Comparison of ENCODE assay signal across 9 cellular contexts in genomic region chr11:3947084-3947483, GRCh38.
DNase-seq lines count a peak whose midpoint lies in the region; ATAC-seq and TF ChIP-seq lines count a peak whose summit lies in the region.
"Had no signal": no experiment of that assay in that cellular context is flagged by ENCODE, and none has a peak within 500 bp of the region (broad histone marks: within the 10 kb centered on the region; RNA-seq: fewer than 3 reads in every experiment).

No MANE protein-coding gene starts in this region.

- H3K36me3 Mint-ChIP-seq in CD14-positive monocyte, result peaks cover 15 to 20% of the 10 kb centered on the region in 2 donors
- H3K36me3 Mint-ChIP-seq in stimulated activated effector memory CD8-positive, alpha-beta T cell treated with anti-CD3 and anti-CD28 coated beads, Interleukin-12 subunit alpha, Interleukin-12 subunit beta, amount 100 ng/mL, for 72 hours, result peaks cover 7% of the 10 kb centered on the region

- DNase-seq in CD14-positive monocyte (ENCODE audit: low spot score) (no peak), left cardiac atrium (no peak), NCI-H1930 (lab: John Stamatoyannopoulos, UW) (no peak), NCI-H1694 (lab: John Stamatoyannopoulos, UW) (no peak)
- DNase-seq in activated CD8-positive, alpha-beta memory T cell treated with anti-CD3 and anti-CD28 coated beads for 4 hours (ENCODE audit: low read depth in 2 of 2), result peak; percentile 10 to 34
- DNase-seq in stimulated activated effector memory CD8-positive, alpha-beta T cell treated with anti-CD3 and anti-CD28 coated beads, Interleukin-12 subunit alpha, Interleukin-12 subunit beta, amount 100 ng/mL, for 72 hours (ENCODE audit: low spot score in 2 of 2), result peak; percentile 31 to 75

- ATAC-seq in GM19351 (IDR thresholded peaks at IDR 0.05; ENCODE audit: unreplicated experiment) (peak; percentile 70), HG03460 (IDR thresholded peaks at IDR 0.05; ENCODE audit: unreplicated experiment) (peak; percentile 69), left cardiac atrium (peak; percentile 89 to 92)
- ATAC-seq in stimulated activated effector memory CD8-positive, alpha-beta T cell treated with anti-CD3 and anti-CD28 coated beads, Interleukin-12 subunit alpha, Interleukin-12 subunit beta, amount 100 ng/mL, for 72 hours, result peak; percentile 91
- ATAC-seq: HCT116 had no signal

- intact Hi-C loops in CD14-positive monocyte (cut with micrococcal nuclease), result no loop called here
- intact Hi-C loops in left cardiac atrium (cut with DNase I), result loop anchor here in 1 of 2 donors (5.0 to 10.0 kb wide), 2 partner anchors 80 to 98 kb away; no protein-coding TSS in a partner anchor

- no peaks in the 10 kb centered on the region for H3K27me3 Mint-ChIP-seq in CD14-positive monocyte (ENCODE audit: low read depth in 3 of 3)

- TF ChIP-seq CTCF in CD14-positive monocyte (IDR thresholded peaks at IDR 0.05), result no peak

- H3K4me1 Mint-ChIP-seq in CD14-positive monocyte, result peaks cover 76% of the 10 kb centered on the region
- peaks cover 92% of the 10 kb centered on the region for H3K4me1 Mint-ChIP-seq in stimulated activated effector memory CD8-positive, alpha-beta T cell treated with anti-CD3 and anti-CD28 coated beads, Interleukin-12 subunit alpha, Interleukin-12 subunit beta, amount 100 ng/mL, for 72 hours

- H3K9me3 Mint-ChIP-seq in CD14-positive monocyte, result peaks cover 0 to 3% (median 0%) of the 10 kb centered on the region in 7 donors
- no peaks in the 10 kb centered on the region for H3K9me3 Mint-ChIP-seq in stimulated activated effector memory CD8-positive, alpha-beta T cell treated with anti-CD3 and anti-CD28 coated beads, Interleukin-12 subunit alpha, Interleukin-12 subunit beta, amount 100 ng/mL, for 72 hours

- peak overlapping the region in 6 of 7 donors; percentile 32 to 89 (median 76) for H3K27ac Mint-ChIP-seq in CD14-positive monocyte
- H3K27ac Mint-ChIP-seq in stimulated activated effector memory CD8-positive, alpha-beta T cell treated with anti-CD3 and anti-CD28 coated beads, Interleukin-12 subunit alpha, Interleukin-12 subunit beta, amount 100 ng/mL, for 72 hours, result peak overlapping the region; percentile 90

- no peak overlapping the region for H3K4me3 Mint-ChIP-seq in CD14-positive monocyte
- peak overlapping the region; percentile 53 for H3K4me3 Mint-ChIP-seq in stimulated activated effector memory CD8-positive, alpha-beta T cell treated with anti-CD3 and anti-CD28 coated beads, Interleukin-12 subunit alpha, Interleukin-12 subunit beta, amount 100 ng/mL, for 72 hours

Comparison
In these comparisons a context has a peak if more than half of its experiments do, and no peak if none do; other contexts are left out.
1. DNase-seq: peak in activated CD8-positive, alpha-beta memory T cell treated with anti-CD3 and anti-CD28 coated beads for 4 hours (2 of 2) and stimulated activated effector memory CD8-positive, alpha-beta T cell treated with anti-CD3 and anti-CD28 coated beads, Interleukin-12 subunit alpha, Interleukin-12 subunit beta, amount 100 ng/mL, for 72 hours (2 of 2); none in CD14-positive monocyte (single experiment), left cardiac atrium (single experiment), NCI-H1930 (0 of 2) and NCI-H1694 (single experiment).
2. Peak in every context shown above with its lines, with median percentiles within 50 percentile points of each other: ATAC-seq.